In genomic region chr3:186549497-186549896, GRCh38 we compare ENCODE assay signal across 8 cellular contexts.
"Had no signal": no experiment of that assay in that cellular context is flagged by ENCODE, and none has a peak within 500 bp of the region (broad histone marks: within the 10 kb centered on the region; RNA-seq: fewer than 3 reads in every experiment).

No MANE protein-coding gene starts in this region.

- H3K9ac ChIP-seq: GM23248, KMS-11 had no signal

- H2AFZ ChIP-seq: GM23248 had no signal

- DNase-seq: GM23248, GOT3, H9, HCEC 1CT, KBM-7 had no signal

- FAIRE-seq: H54, HTR-8/SVneo had no signal

- H3K4me3 ChIP-seq: GM23248 had no signal

- H3K27ac ChIP-seq: GM23248, KMS-11 had no signal

- H3K4me2 ChIP-seq: KMS-11 had no signal
